In genomic region chr1:41802532-41803501, GRCh38 we compare ENCODE assay signal across 8 cellular contexts.
DNase-seq lines count a peak whose midpoint lies in the region; ATAC-seq and TF ChIP-seq lines count a peak whose summit lies in the region.

No MANE protein-coding gene starts in this region.

- TF ChIP-seq CTCF in fibroblast of the aortic adventitia (IDR thresholded peaks at IDR 0.05; ENCODE audit: insufficient read depth, low read length): no peak

- H3K4me3 ChIP-seq in fibroblast of the aortic adventitia (ENCODE audit: low read depth, low read length) (no peak overlapping the region), skin epidermis (no peak overlapping the region)

- peak overlapping the region in 20 of 21 experiments; percentile 20 to 93 (median 69) for H3K27ac ChIP-seq in skin epidermis

- DNase-seq in C1 segment of cervical spinal cord (lab: John Stamatoyannopoulos, UW) (peak in 12 of 14 donors; percentile 16 to 77 (median 60)), RPMI7951 (ENCODE audit: low read depth) (peak; percentile 84), fibroblast of the aortic adventitia (ENCODE audit: low read depth) (peak; percentile 19), NCI-H128 (lab: John Stamatoyannopoulos, UW; ENCODE audit: unreplicated experiment) (no peak), NCI-H1417 treated with DMSO at 0.1 percent for 48 hours (lab: John Stamatoyannopoulos, UW) (no peak)

- ATAC-seq in GM21717 (IDR thresholded peaks at IDR 0.05; ENCODE audit: unreplicated experiment) (peak; percentile 49), GM18519 (IDR thresholded peaks at IDR 0.05; ENCODE audit: low FRiP score, unreplicated experiment) (no peak)

Comparison
In these comparisons a context has a peak if more than half of its experiments do, and no peak if none do; other contexts are left out.
1. DNase-seq: peak in C1 segment of cervical spinal cord (12 of 14), RPMI7951 (single experiment) and fibroblast of the aortic adventitia (single experiment); none in NCI-H128 (single experiment) and NCI-H1417 treated with DMSO at 0.1 percent for 48 hours (single experiment).